23 cellular contexts compared by ENCODE assay signal in genomic region chr10:24949616-24950015, GRCh38.
"Had no signal": no experiment of that assay in that cellular context is flagged by ENCODE, and none has a peak within 500 bp of the region (broad histone marks: within the 10 kb centered on the region; RNA-seq: fewer than 3 reads in every experiment).

No MANE protein-coding gene starts in this region.

- H3K4me3 ChIP-seq: esophagus squamous epithelium, lower lobe of right lung, prostate gland, right atrium auricular region, sigmoid colon, stomach, testis, tibial artery had no signal

- DNase-seq: effector memory CD4-positive, alpha-beta T cell; esophagus squamous epithelium; hypothalamus; immature natural killer cell; islet precursor cell; kidney glomerular epithelial cell; left ventricle myocardium superior; lower lobe of right lung; naive thymus-derived CD8-positive, alpha-beta T cell; nephron progenitor cell; nucleus accumbens; sigmoid colon; stimulated activated CD4-positive, alpha-beta T cell treated with anti-CD3 and anti-CD28 coated beads, Interleukin-2, amount 100 ng/mL, for 24 hours; stimulated activated CD4-positive, alpha-beta T cell treated with anti-CD3 and anti-CD28 coated beads, Interleukin-4, amount 100 ng/mL, for 24 hours; stimulated activated naive CD4-positive, alpha-beta T cell treated with Interleukin-2 at 50 U/mL for 16 hours; stomach; testis; tibial artery had no signal

- H3K27ac ChIP-seq: esophagus squamous epithelium, lower lobe of right lung, prostate gland, right atrium auricular region, sigmoid colon, stomach, testis, tibial artery had no signal

- H3K27ac Mint-ChIP-seq: dendritic cell treated with granulocyte-macrophage colony-stimulating factor and Interleukin-4, amounts not matched to agents 40 ng/mL and 50 ng/mL, for 4 days; immature natural killer cell; nephron progenitor cell; stimulated activated effector memory CD8-positive, alpha-beta T cell treated with anti-CD3 and anti-CD28 coated beads, Interleukin-12 subunit alpha, Interleukin-12 subunit beta, amount 100 ng/mL, for 72 hours; type B pancreatic cell had no signal

- H3K36me3 Mint-ChIP-seq: naive thymus-derived CD8-positive, alpha-beta T cell had no signal

- H3K27me3 ChIP-seq: right atrium auricular region, sigmoid colon, stomach, testis, tibial artery had no signal

- H3K4me3 Mint-ChIP-seq: dendritic cell treated with granulocyte-macrophage colony-stimulating factor and Interleukin-4, amounts not matched to agents 40 ng/mL and 50 ng/mL, for 4 days; immature natural killer cell; nephron progenitor cell; stimulated activated effector memory CD8-positive, alpha-beta T cell treated with anti-CD3 and anti-CD28 coated beads, Interleukin-12 subunit alpha, Interleukin-12 subunit beta, amount 100 ng/mL, for 72 hours had no signal

- H3K9me3 Mint-ChIP-seq: dendritic cell treated with granulocyte-macrophage colony-stimulating factor and Interleukin-4, amounts not matched to agents 40 ng/mL and 50 ng/mL, for 4 days; immature natural killer cell; naive thymus-derived CD8-positive, alpha-beta T cell; nephron progenitor cell; stimulated activated effector memory CD8-positive, alpha-beta T cell treated with anti-CD3 and anti-CD28 coated beads, Interleukin-12 subunit alpha, Interleukin-12 subunit beta, amount 100 ng/mL, for 72 hours; type B pancreatic cell had no signal

- ATAC-seq: left ventricle myocardium superior; lower lobe of right lung; naive thymus-derived CD8-positive, alpha-beta T cell; stimulated activated effector memory CD8-positive, alpha-beta T cell treated with anti-CD3 and anti-CD28 coated beads, Interleukin-12 subunit alpha, Interleukin-12 subunit beta, amount 100 ng/mL, for 72 hours had no signal

- H3K36me3 ChIP-seq: esophagus squamous epithelium, lower lobe of right lung, prostate gland, right atrium auricular region, sigmoid colon, stomach, tibial artery had no signal

- H3K9me3 ChIP-seq: esophagus squamous epithelium, lower lobe of right lung, prostate gland, right atrium auricular region, sigmoid colon, stomach, testis, tibial artery had no signal

- H3K4me1 ChIP-seq: prostate gland had no signal

- H3K27me3 Mint-ChIP-seq: type B pancreatic cell had no signal
